In genomic region chr9:89614319-89614892, GRCh38 we compare ENCODE assay signal across 13 cellular contexts.
"Had no signal": no experiment of that assay in that cellular context is flagged by ENCODE, and none has a peak within 500 bp of the region (broad histone marks: within the 10 kb centered on the region; RNA-seq: fewer than 3 reads in every experiment).

No MANE protein-coding gene starts in this region.

- H3K27ac ChIP-seq: gastroesophageal sphincter, heart right ventricle, sigmoid colon, thoracic aorta had no signal

- H3K4me3 ChIP-seq: gastroesophageal sphincter, heart right ventricle, sigmoid colon, thoracic aorta had no signal

- DNase-seq: activated CD4-positive, alpha-beta T cell treated with anti-CD3 and anti-CD28 coated beads, Interleukin-2, amount 10 ng/mL, durations not matched to agents 7 days and 5 days; activated CD8-positive, alpha-beta memory T cell treated with anti-CD3 and anti-CD28 coated beads for 24 hours; activated naive CD4-positive, alpha-beta T cell treated with Interleukin-2 at 50 U/mL for 16 hours; aorta; endodermal cell; erythroblast; heart right ventricle; left ventricle myocardium superior; sigmoid colon; stimulated activated CD4-positive, alpha-beta T cell treated with anti-CD3 and anti-CD28 coated beads, Interleukin-12 subunit alpha, Interleukin-12 subunit beta, amount 100 ng/mL, for 4 hours had no signal

- H3K9me3 ChIP-seq: gastroesophageal sphincter, sigmoid colon, thoracic aorta had no signal

- H3K4me1 ChIP-seq: heart right ventricle had no signal

- H3K36me3 ChIP-seq: gastroesophageal sphincter, heart right ventricle, sigmoid colon, thoracic aorta had no signal

- H3K27me3 ChIP-seq: gastroesophageal sphincter, heart right ventricle, sigmoid colon had no signal

- ATAC-seq: gastroesophageal sphincter, heart right ventricle, left ventricle myocardium superior, WTC11 had no signal
